Comparison of ENCODE assay signal across 7 cellular contexts in the genomic region with DNA sequence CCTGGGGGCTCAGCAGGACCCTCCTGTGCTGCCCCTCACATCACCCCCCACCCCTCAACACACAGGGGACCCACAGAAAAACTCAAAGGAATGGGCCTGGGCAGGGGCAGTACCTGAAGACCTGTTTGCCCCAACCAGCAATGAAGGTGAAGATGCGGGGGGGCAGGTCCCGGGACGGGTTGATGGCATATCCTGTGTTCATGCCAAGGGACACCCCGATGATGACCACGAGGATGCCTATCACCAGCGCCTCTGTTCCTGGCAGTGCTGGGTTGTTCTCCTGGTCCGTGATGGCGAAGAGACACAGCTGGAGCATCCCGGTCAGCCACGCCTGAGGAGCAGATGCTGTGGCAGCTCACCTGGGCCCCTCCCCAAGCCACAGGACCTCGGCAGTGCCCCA. TPM values are rescaled to one million over a fixed set of nuclear protein-coding genes. Genes with fewer than 3 reads are reported as not detected.
"Had no signal": no experiment of that assay in that cellular context is flagged by ENCODE, and none has a peak within 500 bp of the region (broad histone marks: within the 10 kb centered on the region; RNA-seq: fewer than 3 reads in every experiment).

No MANE protein-coding gene starts in this region.

RNA-seq across cellular contexts. Expression of a gene that starts 16.8 kb away (rescaled TPM):
- total RNA-seq: activated B cell treated with CpG ODN at 0.5 μM for 24 hours; activated CD4-positive, alpha-beta T cell treated with anti-CD3 and anti-CD28 coated beads for 36 hours; activated CD4-positive, alpha-beta T cell treated with anti-CD3 and anti-CD28 coated beads, Interleukin-2, amount 10 ng/mL, durations not matched to agents 24 days and 14 days; activated CD8-positive, alpha-beta memory T cell treated with anti-CD3 and anti-CD28 coated beads for 36 hours; activated CD8-positive, alpha-beta memory T cell treated with anti-CD3 and anti-CD28 coated beads, Interleukin-2, amount 10 ng/mL, durations not matched to agents 7 days and 5 days; activated CD8-positive, alpha-beta T cell treated with anti-CD3 and anti-CD28 coated beads for 36 hours; activated CD8-positive, alpha-beta T cell treated with anti-CD3 and anti-CD28 coated beads, Interleukin-2, amount 10 ng/mL, durations not matched to agents 7 days and 5 days had no signal
